Comparison of ENCODE assay signal across 8 cellular contexts in genomic region chr9:109894921-109895758, GRCh38.
DNase-seq lines count a peak whose midpoint lies in the region; ATAC-seq and TF ChIP-seq lines count a peak whose summit lies in the region.

No MANE protein-coding gene starts in this region.

- H3K4me1 ChIP-seq in ectodermal cell (ENCODE audit: control insufficient read depth, insufficient read depth, low read length) (no peaks in the 10 kb centered on the region), suprapubic skin (no peaks in the 10 kb centered on the region)

- WGBS in ectodermal cell, 2 experiments = 92 to 94% methylated on average over 6 of the region's 6 CpGs
- WGBS in suprapubic skin = 66% methylated on average over 6 of the region's 6 CpGs

- H3K4me3 ChIP-seq in ectodermal cell (ENCODE audit: insufficient read depth, low read depth, low read length) = no peak overlapping the region
- no peak overlapping the region for H3K4me3 ChIP-seq in suprapubic skin

- no peak for TF ChIP-seq POLR2A in suprapubic skin (IDR thresholded peaks at IDR 0.05)

- no peak for TF ChIP-seq EP300 in suprapubic skin (IDR thresholded peaks at IDR 0.05)

- H3K27ac ChIP-seq in ectodermal cell (ENCODE audit: insufficient read depth, low read depth, low read length, poor library complexity, severe bottlenecking) (peak overlapping the region; percentile 16), suprapubic skin (no peak overlapping the region)

- H3K9me3 ChIP-seq in ectodermal cell (ENCODE audit: control insufficient read depth, low read length) = no peaks in the 10 kb centered on the region
- no peaks in the 10 kb centered on the region for H3K9me3 ChIP-seq in suprapubic skin

- ATAC-seq in GM19468 (IDR thresholded peaks at IDR 0.05; ENCODE audit: extremely low read depth, unreplicated experiment) (peak; percentile 28), HG03575 (IDR thresholded peaks at IDR 0.05; ENCODE audit: extremely low read depth, insufficient number of reproducible peaks, low FRiP score, unreplicated experiment) (peak; percentile 52)

- H3K27me3 ChIP-seq in ectodermal cell (ENCODE audit: control insufficient read depth, insufficient read depth, low read length, poor library complexity, severe bottlenecking) (no peaks in the 10 kb centered on the region), suprapubic skin (no peaks in the 10 kb centered on the region)

- H3K36me3 ChIP-seq in ectodermal cell (ENCODE audit: control insufficient read depth, insufficient read depth, low read length) = no peaks in the 10 kb centered on the region
- H3K36me3 ChIP-seq in suprapubic skin = no peaks in the 10 kb centered on the region

- TF ChIP-seq CTCF in suprapubic skin (IDR thresholded peaks at IDR 0.05) = no peak

- DNase-seq in COLO829 (ENCODE audit: low spot score) (peak; percentile 49), T1000 (lab: John Stamatoyannopoulos, UW) (no peak), GF-D8 (lab: John Stamatoyannopoulos, UW) (no peak), suprapubic skin (ENCODE audit: low spot score in 2 of 2) (no peak), DMS79 treated with DMSO at 0.1 percent for 48 hours (lab: John Stamatoyannopoulos, UW) (no peak)
